1 cellular context compared by ENCODE assay signal in the genomic region with DNA sequence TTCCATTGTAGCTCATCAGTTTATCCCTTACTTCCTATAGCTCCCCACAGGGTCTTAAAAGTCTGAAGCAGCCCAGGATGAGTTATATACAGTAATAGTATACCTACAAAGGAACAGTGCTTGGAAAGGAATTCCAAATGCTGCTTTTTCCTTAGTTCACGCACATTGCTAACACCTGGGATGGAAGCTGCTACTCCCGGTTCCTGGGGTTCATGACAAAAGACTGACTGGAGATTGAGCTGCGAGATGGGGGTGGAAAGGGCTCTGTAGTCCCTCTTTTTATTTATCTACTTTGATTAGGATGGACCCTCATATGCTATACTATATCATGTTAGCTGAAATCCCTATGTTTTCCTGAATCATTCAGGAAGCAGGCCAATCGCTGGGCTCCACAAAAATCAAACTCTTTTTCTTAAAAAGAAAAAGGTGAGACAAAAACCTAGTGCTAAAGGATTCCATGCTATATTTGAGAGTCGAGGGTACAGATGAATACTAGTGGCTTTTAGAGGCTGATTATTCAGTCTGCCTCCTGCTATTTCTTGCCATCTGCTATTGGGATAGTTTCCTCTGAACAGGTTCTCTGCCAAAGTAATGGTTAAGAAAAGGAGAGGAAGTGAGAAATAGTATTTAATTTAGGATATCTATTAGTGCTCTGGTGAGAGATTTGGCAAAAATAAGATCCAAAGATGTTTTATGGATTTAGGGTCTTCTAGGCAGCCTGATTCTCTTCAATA.
TF ChIP-seq lines count a peak whose summit lies in the region.

No MANE protein-coding gene starts in this region.

TF ChIP-seq in H1, 55 proteins besides CTCF, POLR2A, EP300 and RAD21:
- TF ChIP-seq BACH1 (IDR thresholded peaks at IDR 0.05; ENCODE audit: low read length) (no peak), SRF (IDR thresholded peaks at IDR 0.05; ENCODE audit: low read depth, low read length) (no peak), HDAC2 (IDR thresholded peaks at IDR 0.05; ENCODE audit: borderline replicate concordance in 1 of 2, low read depth in 2 of 2, low read length in 2 of 2) (peak in 1 of 2 experiments; percentile 76; a peak in 1 of 4 replicates), NRF1 (IDR thresholded peaks at IDR 0.05; ENCODE audit: low read depth, low read length) (no peak), SP1 (IDR thresholded peaks at IDR 0.05; ENCODE audit: low read depth, low read length) (peak; percentile 60; the same call in 1 of the 2 replicates), SUZ12 (IDR thresholded peaks at IDR 0.05; ENCODE audit: low read length) (no peak), RBBP5 (IDR thresholded peaks at IDR 0.05; ENCODE audit: borderline replicate concordance, low read depth, low read length) (peak; percentile 75; the same call in 1 of the 2 replicates), ASH2L (IDR thresholded peaks at IDR 0.05; ENCODE audit: low read length) (peak; percentile 51), RFX5 (IDR thresholded peaks at IDR 0.05; ENCODE audit: borderline replicate concordance, low read depth, low read length) (no peak), TAF1 (IDR thresholded peaks at IDR 0.05; ENCODE audit: low read depth, low read length) (no peak), JUND (IDR thresholded peaks at IDR 0.05; ENCODE audit: low read length) (no peak), TCF12 (IDR thresholded peaks at IDR 0.05; ENCODE audit: low read depth, low read length) (peak; percentile 91), SIRT6 (IDR thresholded peaks at IDR 0.05; ENCODE audit: low read length) (no peak), CHD7 (IDR thresholded peaks at IDR 0.05; ENCODE audit: insufficient replicate concordance, low read length) (peak; percentile 83), EGR1 (IDR thresholded peaks at IDR 0.05; ENCODE audit: borderline replicate concordance, low read depth, low read length) (no peak), SIN3A (conservative IDR thresholded peaks at IDR 0.05 in 1 of 2, IDR thresholded peaks at IDR 0.05 in 1 of 2; ENCODE audit: low read depth in 1 of 2, low read length in 2 of 2) (no peak), MAFK (IDR thresholded peaks at IDR 0.05; ENCODE audit: low read depth, low read length) (no peak), POLR2AphosphoS5 (IDR thresholded peaks at IDR 0.05; ENCODE audit: low read depth, low read length) (no peak), YY1 (IDR thresholded peaks at IDR 0.05; ENCODE audit: low read depth, low read length) (no peak), ZNF274 (IDR thresholded peaks at IDR 0.05; ENCODE audit: borderline replicate concordance, extremely low read depth, low read length) (no peak), NANOG (IDR thresholded peaks at IDR 0.05; ENCODE audit: insufficient read depth, low read depth, low read length, poor library complexity, severe bottlenecking) (peak; percentile 20), ATF3 (IDR thresholded peaks at IDR 0.05; ENCODE audit: insufficient read depth, low read depth, low read length) (no peak)
